In the genomic region with DNA sequence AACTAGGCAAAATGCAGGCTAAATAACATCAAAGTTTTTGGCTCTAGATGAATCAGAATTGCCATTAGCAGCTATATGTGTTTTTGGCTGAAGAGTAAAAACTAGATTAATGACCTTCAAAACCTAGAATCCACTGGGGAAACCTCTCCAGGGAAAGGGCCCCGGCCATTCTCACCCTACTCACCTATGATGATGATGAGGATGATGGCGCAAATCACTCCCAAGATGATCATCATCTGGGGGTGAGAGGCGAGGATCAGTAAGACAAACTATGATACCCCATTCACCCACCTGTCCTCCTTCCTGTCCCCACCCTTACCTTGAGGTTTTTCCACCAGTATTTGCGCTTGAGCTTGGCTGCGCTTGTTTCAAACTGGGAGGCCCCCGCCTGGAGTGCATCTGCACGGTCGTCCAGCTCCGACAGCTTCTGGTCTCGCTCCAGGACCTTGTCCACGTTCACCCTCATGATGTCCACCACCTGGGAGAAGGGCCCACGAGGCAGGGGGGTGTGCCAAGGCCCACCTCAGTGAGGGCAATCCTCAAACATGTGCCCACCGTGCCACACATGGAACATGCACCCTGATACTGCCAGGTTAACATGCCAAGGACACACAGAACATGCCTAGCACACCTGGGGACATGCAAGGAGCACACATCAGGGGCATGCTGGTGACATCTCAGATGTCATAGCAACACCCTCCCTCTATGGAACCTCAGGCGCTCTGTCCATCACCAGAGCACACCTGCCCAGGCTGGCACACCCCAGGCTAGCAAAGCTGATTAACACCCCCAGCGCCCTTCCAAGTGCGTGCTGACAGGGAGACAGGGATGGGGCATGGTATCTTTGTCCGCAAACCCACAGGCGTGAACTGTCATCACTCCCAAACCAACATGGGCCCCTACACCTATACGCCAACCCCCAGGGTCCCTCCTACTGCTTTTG, we compare ENCODE assay signal across 1 cellular context.
TF ChIP-seq lines count a peak whose summit lies in the region.

No MANE protein-coding gene starts in this region.

TF ChIP-seq in GM12878, 131 proteins besides CTCF, POLR2A, EP300 and RAD21:
- no peak for TF ChIP-seq NFYA (IDR thresholded peaks at IDR 0.05; ENCODE audit: borderline replicate concordance, low read depth, low read length)
- TF ChIP-seq POLR2AphosphoS5 (IDR thresholded peaks at IDR 0.05; ENCODE audit: low read length), result peak; percentile 25; the same call in 1 of the 2 replicates
